8 cellular contexts compared by ENCODE assay signal in the genomic region with DNA sequence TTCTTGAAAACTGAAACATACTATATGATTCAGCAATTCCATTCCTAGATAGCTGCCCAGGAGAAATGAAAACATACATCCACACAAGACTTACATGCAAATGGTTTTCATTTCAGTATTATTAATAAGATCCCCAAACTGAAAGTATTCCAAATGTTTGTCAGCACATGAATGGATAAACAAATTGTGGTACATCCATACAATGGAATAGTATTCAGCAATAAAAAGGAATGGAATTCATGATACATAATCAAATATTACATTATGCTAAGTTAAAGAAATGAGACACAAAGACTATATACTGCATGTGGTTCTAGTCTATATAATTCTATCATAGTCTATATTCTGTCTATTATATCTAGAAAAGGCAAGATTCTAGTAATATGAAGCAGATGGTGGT.
"Had no signal": no experiment of that assay in that cellular context is flagged by ENCODE, and none has a peak within 500 bp of the region (broad histone marks: within the 10 kb centered on the region; RNA-seq: fewer than 3 reads in every experiment).

No MANE protein-coding gene starts in this region.

- H3K4me3 ChIP-seq: GM23338, HAP-1 had no signal

- H3K4me2 ChIP-seq: GM23338, KMS-11 had no signal

- FAIRE-seq: HTR-8/SVneo had no signal

- H3K4me3 Mint-ChIP-seq: GM23338 had no signal

- H2AFZ ChIP-seq: GM23338 had no signal

- DNase-seq: H7, IMR-90, KBM-7 had no signal

- H3K36me3 ChIP-seq: HAP-1 had no signal

- H3K27ac ChIP-seq: KMS-11 had no signal

- H3K9ac ChIP-seq: KMS-11 had no signal

- ATAC-seq: GM23338, HCT116 had no signal

- H3K27ac Mint-ChIP-seq: GM23338 had no signal

- H3K4me1 ChIP-seq: HAP-1 had no signal
